ENCODE assay signal across 8 cellular contexts in genomic region chr6:20071998-20072397, GRCh38.
"Had no signal": no experiment of that assay in that cellular context is flagged by ENCODE, and none has a peak within 500 bp of the region (broad histone marks: within the 10 kb centered on the region; RNA-seq: fewer than 3 reads in every experiment).

No MANE protein-coding gene starts in this region.

- DNase-seq: GDM1, GF-D8 had no signal

- FAIRE-seq: G401.6, GM12878, GM12891, GM12892, GM18507, GM19239 had no signal

- H3K4me3 ChIP-seq: GM12878 had no signal

- ATAC-seq: GM12878 had no signal
